In genomic region chr7:92158660-92159575, GRCh38 we compare ENCODE assay signal across 9 cellular contexts. TPM values are rescaled to one million over a fixed set of nuclear protein-coding genes. Genes with fewer than 3 reads are reported as not detected.
DNase-seq lines count a peak whose midpoint lies in the region; ATAC-seq and TF ChIP-seq lines count a peak whose summit lies in the region.
"Had no signal": no experiment of that assay in that cellular context is flagged by ENCODE, and none has a peak within 500 bp of the region (broad histone marks: within the 10 kb centered on the region; RNA-seq: fewer than 3 reads in every experiment).

No MANE protein-coding gene starts in this region.

- H3K27ac Mint-ChIP-seq in activated CD4-positive, alpha-beta memory T cell treated with anti-CD3 and anti-CD28 coated beads, Interleukin-2, amount 10 ng/mL, durations not matched to agents 7 days and 5 days = no peak overlapping the region
- H3K27ac Mint-ChIP-seq: memory B cell had no signal

- no peaks in the 10 kb centered on the region for H3K36me3 Mint-ChIP-seq in activated CD4-positive, alpha-beta memory T cell treated with anti-CD3 and anti-CD28 coated beads, Interleukin-2, amount 10 ng/mL, durations not matched to agents 7 days and 5 days (ENCODE audit: low read depth)
- H3K36me3 Mint-ChIP-seq: memory B cell had no signal

- H3K9me3 ChIP-seq in WERI-Rb-1 (ENCODE audit: severe bottlenecking) = no peaks in the 10 kb centered on the region

- CTCF ChIA-PET in activated CD4-positive, alpha-beta memory T cell treated with anti-CD3 and anti-CD28 coated beads, Interleukin-2, amount 10 ng/mL, durations not matched to agents 7 days and 5 days (lab: Charles Lee) = interaction anchor here (0.8 to 1.3 kb wide), 2 partner anchors 26 to 267 kb away, joined by 4 read pairs; no protein-coding TSS in a partner anchor

- H3K36me3 ChIP-seq in WERI-Rb-1 = no peaks in the 10 kb centered on the region

- ATAC-seq in HG03280 (IDR thresholded peaks at IDR 0.05; ENCODE audit: unreplicated experiment) = peak; percentile 82

- no peaks in the 10 kb centered on the region for H3K27me3 ChIP-seq in WERI-Rb-1 (ENCODE audit: insufficient read depth, low read depth, severe bottlenecking)

- H3K9me3 Mint-ChIP-seq in activated CD4-positive, alpha-beta memory T cell treated with anti-CD3 and anti-CD28 coated beads, Interleukin-2, amount 10 ng/mL, durations not matched to agents 7 days and 5 days = no peaks in the 10 kb centered on the region
- H3K9me3 Mint-ChIP-seq: memory B cell had no signal

- no peak overlapping the region for H3K4me3 Mint-ChIP-seq in activated CD4-positive, alpha-beta memory T cell treated with anti-CD3 and anti-CD28 coated beads, Interleukin-2, amount 10 ng/mL, durations not matched to agents 7 days and 5 days
- H3K4me3 Mint-ChIP-seq: memory B cell had no signal

- H3K4me3 ChIP-seq in AG10803 (ENCODE audit: low read length) (no peak overlapping the region), choroid plexus epithelial cell (ENCODE audit: low read depth, low read length) (no peak overlapping the region), WERI-Rb-1 (ENCODE audit: low read depth, low read length) (no peak overlapping the region)

- TF ChIP-seq CTCF in AG10803 (conservative IDR thresholded peaks at IDR 0.05; ENCODE audit: low read length) (no peak), GM20000 (IDR thresholded peaks at IDR 0.05; ENCODE audit: extremely low read depth, missing control alignments) (no peak), choroid plexus epithelial cell (conservative IDR thresholded peaks at IDR 0.05; ENCODE audit: low read depth, low read length) (no peak), WERI-Rb-1 (IDR thresholded peaks at IDR 0.05; ENCODE audit: low read depth, low read length) (no peak)

- peaks cover 20% of the 10 kb centered on the region for H3K27me3 Mint-ChIP-seq in activated CD4-positive, alpha-beta memory T cell treated with anti-CD3 and anti-CD28 coated beads, Interleukin-2, amount 10 ng/mL, durations not matched to agents 7 days and 5 days

- DNase-seq in AG10803 (ENCODE audit: low read depth) = peak; percentile 93
- peak; percentile 45 for DNase-seq in GM20000 (ENCODE audit: low spot score)
- peak; percentile 68 for DNase-seq in choroid plexus epithelial cell (ENCODE audit: low read depth)
- DNase-seq in WERI-Rb-1 = no peak
- DNase-seq in ecto neural progenitor cell (ENCODE audit: low spot score) = no peak
- no peak for DNase-seq in activated CD4-positive, alpha-beta memory T cell treated with anti-CD3 and anti-CD28 coated beads, Interleukin-2, amount 10 ng/mL, durations not matched to agents 7 days and 5 days
- no peak for DNase-seq in SK-N-DZ (ENCODE audit: low spot score)

- H3K4me1 Mint-ChIP-seq in activated CD4-positive, alpha-beta memory T cell treated with anti-CD3 and anti-CD28 coated beads, Interleukin-2, amount 10 ng/mL, durations not matched to agents 7 days and 5 days = peaks cover 5% of the 10 kb centered on the region

- POLR2A ChIA-PET in activated CD4-positive, alpha-beta memory T cell treated with anti-CD3 and anti-CD28 coated beads, Interleukin-2, amount 10 ng/mL, durations not matched to agents 7 days and 5 days (lab: Charles Lee) = no interaction called here

- no peak overlapping the region for H3K27ac ChIP-seq in WERI-Rb-1

RNA-seq across cellular contexts. Expression of gene LRRD1, which starts 20.0 kb away (rescaled TPM):
- not detected for total RNA-seq in activated CD4-positive, alpha-beta memory T cell treated with anti-CD3 and anti-CD28 coated beads, Interleukin-2, amount 10 ng/mL, durations not matched to agents 7 days and 5 days
- not detected in 2 replicates for polyA plus RNA-seq in SK-N-DZ (2014; cell fraction: cytosol; rRNA removed)
- 0.10 and 0.47 TPM in 2 replicates for polyA plus RNA-seq in SK-N-DZ (2014; cell fraction: nucleus; rRNA removed)

RNA-seq across cellular contexts. Expression of gene CYP51A1, which starts 24.6 kb away (rescaled TPM):
- 10 to 100 TPM; 94.3 to 97.9 TPM for total RNA-seq in activated CD4-positive, alpha-beta memory T cell treated with anti-CD3 and anti-CD28 coated beads, Interleukin-2, amount 10 ng/mL, durations not matched to agents 7 days and 5 days
- polyA plus RNA-seq in SK-N-DZ (2014; cell fraction: cytosol; rRNA removed) = 113 and 128 TPM in 2 replicates
- 18.8 and 22.5 TPM in 2 replicates for polyA plus RNA-seq in SK-N-DZ (2014; cell fraction: nucleus; rRNA removed)

Comparison
In these comparisons a context has a peak if more than half of its experiments do, and no peak if none do; other contexts are left out.
1. DNase-seq: peak in AG10803 (single experiment), GM20000 (single experiment) and choroid plexus epithelial cell (single experiment); none in WERI-Rb-1 (single experiment), ecto neural progenitor cell (single experiment), activated CD4-positive, alpha-beta memory T cell treated with anti-CD3 and anti-CD28 coated beads, Interleukin-2, amount 10 ng/mL, durations not matched to agents 7 days and 5 days (single experiment) and SK-N-DZ (single experiment).